Comparison of ENCODE assay signal across 11 cellular contexts in genomic region chr4:6672541-6673190, GRCh38. TPM values are rescaled to one million over a fixed set of nuclear protein-coding genes. Genes with fewer than 3 reads are reported as not detected.
A peak's percentile ranks its signal among the peaks of the same experiment; 100 is the strongest.
DNase-seq lines count a peak whose midpoint lies in the region; ATAC-seq and TF ChIP-seq lines count a peak whose summit lies in the region.
"Not testable (repeated sequence)": the region's sequence is repeated elsewhere in the genome, so short reads cannot be mapped to it uniquely, and the experiment has no call there.
"Had no signal": no experiment of that assay in that cellular context is flagged by ENCODE, and none has a peak within 500 bp of the region (broad histone marks: within the 10 kb centered on the region; RNA-seq: fewer than 3 reads in every experiment).

No MANE protein-coding gene starts in this region.

- ATAC-seq in T-cell (replicated peaks in 1 of 4); activated T-helper 17 cell treated with anti-CD3 and anti-CD28 coated beads, Interleukin-2, amount 50 U/mL, for 72 hours (replicated peaks); central memory CD8-positive, alpha-beta T cell (replicated peaks; ENCODE audit: extremely low read depth, poor library complexity, severe bottlenecking): not testable (repeated sequence)

- peaks cover 26% of the 10 kb centered on the region for H3K36me3 ChIP-seq in BLaER1
- H3K36me3 ChIP-seq in HUES6 (ENCODE audit: control insufficient read depth, insufficient read depth, low read length): peaks cover 22% of the 10 kb centered on the region
- H3K36me3 ChIP-seq in neuron (ENCODE audit: insufficient read depth, low read length): not testable (repeated sequence)
- H3K36me3 ChIP-seq in stomach: peaks cover 0 to 19% (median 10%) of the 10 kb centered on the region in 4 donors

- not testable (repeated sequence) for H3K9me3 ChIP-seq in BLaER1; HUES6 (ENCODE audit: control insufficient read depth, insufficient read depth, low read depth, low read length); neuron (ENCODE audit: low read length); stomach

- TF ChIP-seq POLR2A in stomach (IDR thresholded peaks at IDR 0.05): not testable (repeated sequence)

- TF ChIP-seq CTCF in stomach (IDR thresholded peaks at IDR 0.05): not testable (repeated sequence)

- DNase-seq in T-cell; central memory CD8-positive, alpha-beta T cell (ENCODE audit: low spot score in 2 of 2); immature natural killer cell; stomach: not testable (repeated sequence)

- peaks cover 40% of the 10 kb centered on the region for H3K36me3 Mint-ChIP-seq in T-cell
- H3K36me3 Mint-ChIP-seq in activated T-helper 17 cell treated with anti-CD3 and anti-CD28 coated beads, Interleukin-2, amount 50 U/mL, for 72 hours (ENCODE audit: low read depth): peaks cover 43% of the 10 kb centered on the region
- H3K36me3 Mint-ChIP-seq in central memory CD8-positive, alpha-beta T cell (ENCODE audit: insufficient read depth): peaks cover 33% of the 10 kb centered on the region
- H3K36me3 Mint-ChIP-seq in immature natural killer cell: peaks cover 9 to 24% (median 9%) of the 10 kb centered on the region in 3 donors

- H3K27me3 Mint-ChIP-seq in T-cell; activated T-helper 17 cell treated with anti-CD3 and anti-CD28 coated beads, Interleukin-2, amount 50 U/mL, for 72 hours; central memory CD8-positive, alpha-beta T cell: not testable (repeated sequence)
- H3K27me3 Mint-ChIP-seq in immature natural killer cell (ENCODE audit: low read depth in 3 of 3): peaks cover 14 to 23% (median 15%) of the 10 kb centered on the region in 3 donors

- not testable (repeated sequence) for H3K9ac ChIP-seq in BLaER1; HUES6 (ENCODE audit: low read length)

- H3K4me3 Mint-ChIP-seq in T-cell: peak overlapping the region; percentile 89 to 93 (median 92)
- H3K4me3 Mint-ChIP-seq in activated T-helper 17 cell treated with anti-CD3 and anti-CD28 coated beads, Interleukin-2, amount 50 U/mL, for 72 hours: peak overlapping the region; percentile 97
- peak overlapping the region; percentile 91 for H3K4me3 Mint-ChIP-seq in central memory CD8-positive, alpha-beta T cell
- H3K4me3 Mint-ChIP-seq in immature natural killer cell: peak overlapping the region in 2 of 5 donors; percentile 97 to 100

- H3K4me3 ChIP-seq in BLaER1 (peak overlapping the region; percentile 88; the same call in 1 of the 2 replicates), HUES6 (ENCODE audit: low read depth, low read length) (peak overlapping the region; percentile 68; the same call in 1 of the 2 replicates), neuron (ENCODE audit: low read length) (peak overlapping the region; percentile 10), stomach (peak overlapping the region in 2 of 4 donors; percentile 94 to 95)

- 95 to 98% (median 97%) methylated on average over 21 to 34 of the region's 34 CpGs for WGBS in stomach, 5 donors

- POLR2A ChIA-PET in T-cell (lab: Charles Lee): interaction anchor here in 1 of 2 donors (1.0 to 1.6 kb wide), 5 partner anchors 18 to 37 kb away, joined by 3 to 10 read pairs (median 3); partner anchors contain the start of genes MRFAP1 and MRFAP1L1

- not testable (repeated sequence) for H2AFZ ChIP-seq in neuron (ENCODE audit: low read depth, low read length)

- TF ChIP-seq EP300 in stomach (IDR thresholded peaks at IDR 0.05): not testable (repeated sequence)

- not testable (repeated sequence) for H3K9me3 Mint-ChIP-seq in T-cell; activated T-helper 17 cell treated with anti-CD3 and anti-CD28 coated beads, Interleukin-2, amount 50 U/mL, for 72 hours; central memory CD8-positive, alpha-beta T cell; immature natural killer cell

- H3K4me1 Mint-ChIP-seq in T-cell (peaks cover 36 to 42% (median 40%) of the 10 kb centered on the region in 3 donors), immature natural killer cell (peaks cover 42 to 48% of the 10 kb centered on the region in 2 donors)
- H3K4me1 Mint-ChIP-seq in activated T-helper 17 cell treated with anti-CD3 and anti-CD28 coated beads, Interleukin-2, amount 50 U/mL, for 72 hours: peaks cover 33% of the 10 kb centered on the region
- H3K4me1 Mint-ChIP-seq in central memory CD8-positive, alpha-beta T cell: peaks cover 42% of the 10 kb centered on the region

- H3K4me2 ChIP-seq in BLaER1: peak overlapping the region; percentile 95; the same call in 1 of the 2 replicates

- peaks cover 35% of the 10 kb centered on the region for H4K20me1 ChIP-seq in BLaER1

- H3K4me1 ChIP-seq in BLaER1: peaks cover 30% of the 10 kb centered on the region
- H3K4me1 ChIP-seq in HUES6 (ENCODE audit: control insufficient read depth, insufficient read depth, low read length): peaks cover 15% of the 10 kb centered on the region
- peaks cover 19% of the 10 kb centered on the region for H3K4me1 ChIP-seq in neuron (ENCODE audit: insufficient read depth, low read length)
- peaks cover 19 to 44% (median 38%) of the 10 kb centered on the region in 4 donors for H3K4me1 ChIP-seq in stomach

- intact Hi-C loops in stomach (cut with DNase I; ENCODE audit: low total_unique reads): not testable (repeated sequence)

- H3K27ac Mint-ChIP-seq in T-cell (peak overlapping the region; percentile 97 to 98), immature natural killer cell (peak overlapping the region in 4 of 6 donors; percentile 97 to 99 (median 97))
- H3K27ac Mint-ChIP-seq in activated T-helper 17 cell treated with anti-CD3 and anti-CD28 coated beads, Interleukin-2, amount 50 U/mL, for 72 hours: not testable (repeated sequence)
- peak overlapping the region; percentile 66 for H3K27ac Mint-ChIP-seq in central memory CD8-positive, alpha-beta T cell (ENCODE audit: low read depth)

- H3K27me3 ChIP-seq in BLaER1; HUES6 (ENCODE audit: control insufficient read depth, insufficient read depth, low read length); neuron (ENCODE audit: insufficient read depth, low read length); stomach: not testable (repeated sequence)

- H3K27ac ChIP-seq in BLaER1; HUES6 (ENCODE audit: low read depth, low read length): not testable (repeated sequence)
- peak overlapping the region in 3 of 5 donors; percentile 81 to 94 (median 91) for H3K27ac ChIP-seq in stomach

- CTCF ChIA-PET in T-cell (lab: Charles Lee): interaction anchor here (0.7 to 3.0 kb wide), 8 partner anchors 14 to 201 kb away, joined by 3 to 48 read pairs (median 6); partner anchors contain the start of gene MRFAP1L1 (in 1 of the 2)

RNA-seq across cellular contexts. Expression of gene S100P, which starts 21.0 kb away (rescaled TPM):
- total RNA-seq in T-cell: 1 to 10 TPM in 3 of 5 donors, under 1 TPM in 1, not detected in 1; 0.70 to 3.8 (median 1.9) TPM
- 1 to 10 TPM in 1 of 2 donors, under 1 TPM in 1; 0.87 to 2.5 TPM for total RNA-seq in activated T-helper 17 cell treated with anti-CD3 and anti-CD28 coated beads, Interleukin-2, amount 50 U/mL, for 72 hours
- 1 to 10 TPM in 1 of 3 donors, not detected in 2; 1.5 TPM for polyA plus RNA-seq in immature natural killer cell
- total RNA-seq in stomach: 100 to 1,000 TPM in 2 of 5 donors, 10 to 100 TPM in 1, 1 to 10 TPM in 1, not detected in 1; 3.1 to 237 (median 93.3) TPM
- 1,000 to 10,000 TPM in 1 of 3 donors, 100 to 1,000 TPM in 2; 142 to 2,173 (median 337) TPM for polyA plus RNA-seq in stomach
- total RNA-seq: endothelial cell of umbilical vein, HT1080, Right ventricle myocardium inferior had no signal
- polyA plus RNA-seq: endothelial cell of umbilical vein had no signal

RNA-seq across cellular contexts. Expression of gene MRFAP1, which starts 32.2 kb away (rescaled TPM):
- total RNA-seq in T-cell (100 to 1,000 TPM; 138 to 169 (median 138) TPM), stomach (100 to 1,000 TPM in 3 of 5 donors, 10 to 100 TPM in 2; 51.9 to 369 (median 105) TPM)
- total RNA-seq in activated T-helper 17 cell treated with anti-CD3 and anti-CD28 coated beads, Interleukin-2, amount 50 U/mL, for 72 hours: 10 to 100 TPM; 86.7 to 96.7 TPM
- polyA plus RNA-seq in immature natural killer cell (100 to 1,000 TPM; 143 to 174 (median 161) TPM), stomach (100 to 1,000 TPM; 234 to 315 (median 267) TPM)

RNA-seq across cellular contexts. Expression of gene MRFAP1L1, which starts 37.0 kb away (rescaled TPM):
- total RNA-seq in T-cell (100 to 1,000 TPM in 3 of 5 donors, 10 to 100 TPM in 2; 28.8 to 121 (median 112) TPM), stomach (10 to 100 TPM in 4 of 5 donors, 1 to 10 TPM in 1; 2.3 to 60.7 (median 51.7) TPM)
- total RNA-seq in activated T-helper 17 cell treated with anti-CD3 and anti-CD28 coated beads, Interleukin-2, amount 50 U/mL, for 72 hours: 10 to 100 TPM; 35.8 to 53.6 TPM
- polyA plus RNA-seq in immature natural killer cell (100 to 1,000 TPM in 2 of 3 donors, 10 to 100 TPM in 1; 81.3 to 159 (median 139) TPM), stomach (10 to 100 TPM; 54.6 to 61.9 (median 57.3) TPM)

RNA-seq across cellular contexts. Expression of gene BLOC1S4, which starts 43.3 kb away (rescaled TPM):
- total RNA-seq in T-cell: 10 to 100 TPM; 20.7 to 41.9 (median 36.6) TPM
- total RNA-seq in activated T-helper 17 cell treated with anti-CD3 and anti-CD28 coated beads, Interleukin-2, amount 50 U/mL, for 72 hours: 10 to 100 TPM; 15.9 to 17.7 TPM
- 10 to 100 TPM; 53.5 to 65.8 (median 54.2) TPM for polyA plus RNA-seq in immature natural killer cell
- 10 to 100 TPM in 4 of 5 donors, 1 to 10 TPM in 1; 9.5 to 64.3 (median 31.5) TPM for total RNA-seq in stomach
- polyA plus RNA-seq in stomach: 10 to 100 TPM in 1 of 3 donors, 1 to 10 TPM in 2; 8.4 to 13.1 (median 8.9) TPM
